8 cellular contexts compared by ENCODE assay signal in genomic region chr15:92831459-92832229, GRCh38.
DNase-seq lines count a peak whose midpoint lies in the region; ATAC-seq and TF ChIP-seq lines count a peak whose summit lies in the region.

No MANE protein-coding gene starts in this region.

- peak overlapping the region; percentile 74 to 95 (median 94) for H3K4me3 Mint-ChIP-seq in IgD-negative memory B cell

- peak; percentile 96 for ATAC-seq in GM21576 (IDR thresholded peaks at IDR 0.05; ENCODE audit: unreplicated experiment)

- peak overlapping the region; percentile 97 to 98 (median 97) for H3K27ac Mint-ChIP-seq in IgD-negative memory B cell

- H3K36me3 Mint-ChIP-seq in IgD-negative memory B cell, result peaks cover 2% of the 10 kb centered on the region

- H3K9me3 Mint-ChIP-seq in IgD-negative memory B cell, result no peaks in the 10 kb centered on the region

- peaks cover 0 to 3% of the 10 kb centered on the region in 2 donors for H3K36me3 ChIP-seq in muscle layer of duodenum (ENCODE audit: control insufficient read depth in 1 of 2, insufficient read depth in 2 of 2, low read length in 2 of 2)

- peaks cover 15 to 34% of the 10 kb centered on the region in 2 donors for H3K4me1 ChIP-seq in muscle layer of duodenum (ENCODE audit: control insufficient read depth in 1 of 2, insufficient read depth in 2 of 2, low read length in 2 of 2)

- H3K27ac ChIP-seq in muscle layer of duodenum (ENCODE audit: low read length), result peak overlapping the region; percentile 92

- H3K9me3 ChIP-seq in muscle layer of duodenum (ENCODE audit: control insufficient read depth in 1 of 2, low read length in 2 of 2), result no peaks in the 10 kb centered on the region

- no peaks in the 10 kb centered on the region for H3K27me3 ChIP-seq in muscle layer of duodenum (ENCODE audit: low read depth, low read length)

- peaks cover 31 to 42% (median 32%) of the 10 kb centered on the region in 3 donors for H3K4me1 Mint-ChIP-seq in IgD-negative memory B cell

- no peak for TF ChIP-seq CTCF in epithelial cell of proximal tubule (conservative IDR thresholded peaks at IDR 0.05; ENCODE audit: low read depth, low read length)

- peaks cover 3% of the 10 kb centered on the region for H3K27me3 Mint-ChIP-seq in IgD-negative memory B cell

- DNase-seq in DMS114 treated with DMSO at 0.1 percent for 48 hours (lab: John Stamatoyannopoulos, UW; ENCODE audit: unreplicated experiment) (peak; percentile 88), OCI-M1 (lab: John Stamatoyannopoulos, UW) (peak; percentile 96), activated T-cell treated with anti-CD3 and anti-CD28 coated beads for 48 hours (ENCODE audit: low read depth) (peak; percentile 86), epithelial cell of proximal tubule (ENCODE audit: low read depth) (peak; percentile 94)
- peak; percentile 61 for DNase-seq in stimulated activated CD8-positive, alpha-beta memory T cell treated with anti-CD3 and anti-CD28 coated beads, Interleukin-7, amount 100 ng/mL, for 24 hours (ENCODE audit: low read depth)

- peak overlapping the region; percentile 11 for H3K4me3 ChIP-seq in epithelial cell of proximal tubule (ENCODE audit: low read depth, low read length)
- H3K4me3 ChIP-seq in muscle layer of duodenum (ENCODE audit: low read depth in 1 of 2, low read length in 2 of 2), result peak overlapping the region; percentile 22 to 51

Comparison
In these comparisons a context has a peak if more than half of its experiments do, and no peak if none do; other contexts are left out.
1. Peak in every context shown above with its lines: DNase-seq, ATAC-seq, H3K4me3 ChIP-seq and H3K27ac ChIP-seq.